ENCODE assay signal across 23 cellular contexts in genomic region chr11:134404485-134405341, GRCh38. TPM values are rescaled to one million over a fixed set of nuclear protein-coding genes. Genes with fewer than 3 reads are reported as not detected.
"Had no signal": no experiment of that assay in that cellular context is flagged by ENCODE, and none has a peak within 500 bp of the region (broad histone marks: within the 10 kb centered on the region; RNA-seq: fewer than 3 reads in every experiment).

No MANE protein-coding gene starts in this region.

- H3K27me3 ChIP-seq: right atrium auricular region had no signal

- H3K4me3 ChIP-seq: esophagus squamous epithelium, gastroesophageal sphincter, left ventricle myocardium inferior, lung, right atrium auricular region, tibial nerve had no signal

- H3K36me3 Mint-ChIP-seq: stimulated activated memory B cell treated with anti-CD40 and anti-IgM and Interleukin-4, amounts not matched to agents 10 μg/mL and 1 μg/mL and 100 μg/mL, for 72 hours had no signal

- H3K36me3 ChIP-seq: esophagus squamous epithelium, gastroesophageal sphincter, left ventricle myocardium inferior, neutrophil, right atrium auricular region had no signal

- ATAC-seq: gastroesophageal sphincter; left cardiac atrium; stimulated activated memory B cell treated with anti-CD40 and anti-IgM and Interleukin-4, amounts not matched to agents 10 μg/mL and 1 μg/mL and 100 μg/mL, for 72 hours had no signal

- H3K9me3 Mint-ChIP-seq: dendritic cell treated with granulocyte-macrophage colony-stimulating factor and Interleukin-4, amounts not matched to agents 40 ng/mL and 50 ng/mL, for 4 days; immature natural killer cell; stimulated activated naive CD8-positive, alpha-beta T cell treated with anti-CD3 and anti-CD28 coated beads, Interleukin-15, Interleukin-2, amounts not matched to agents 100 ng/mL and 50 ng/mL, for 24 hours had no signal

- DNase-seq: central memory CD4-positive, alpha-beta T cell; esophagus squamous epithelium; foreskin fibroblast; glutamatergic neuron; immature natural killer cell; left cardiac atrium; left ventricle myocardium inferior; mesenchymal stem cell; midbrain; nephron progenitor cell; small intestine; stimulated activated CD4-positive, alpha-beta T cell treated with anti-CD3 and anti-CD28 coated beads, Interleukin-4, amount 100 ng/mL, for 1 hour; stimulated activated CD8-positive, alpha-beta memory T cell treated with anti-CD3 and anti-CD28 coated beads, Interleukin-4, amount 100 ng/mL, for 48 hours had no signal

- H3K9me3 ChIP-seq: esophagus squamous epithelium, gastroesophageal sphincter, neutrophil, right atrium auricular region, tibial nerve had no signal

- H3K27ac Mint-ChIP-seq: dendritic cell treated with granulocyte-macrophage colony-stimulating factor and Interleukin-4, amounts not matched to agents 40 ng/mL and 50 ng/mL, for 4 days; nephron progenitor cell; stimulated activated memory B cell treated with anti-CD40 and anti-IgM and Interleukin-4, amounts not matched to agents 10 μg/mL and 1 μg/mL and 100 μg/mL, for 72 hours; stimulated activated naive CD8-positive, alpha-beta T cell treated with anti-CD3 and anti-CD28 coated beads, Interleukin-15, Interleukin-2, amounts not matched to agents 100 ng/mL and 50 ng/mL, for 24 hours had no signal

- H3K4me3 Mint-ChIP-seq: dendritic cell treated with granulocyte-macrophage colony-stimulating factor and Interleukin-4, amounts not matched to agents 40 ng/mL and 50 ng/mL, for 4 days; nephron progenitor cell; stimulated activated memory B cell treated with anti-CD40 and anti-IgM and Interleukin-4, amounts not matched to agents 10 μg/mL and 1 μg/mL and 100 μg/mL, for 72 hours; stimulated activated naive CD8-positive, alpha-beta T cell treated with anti-CD3 and anti-CD28 coated beads, Interleukin-15, Interleukin-2, amounts not matched to agents 100 ng/mL and 50 ng/mL, for 24 hours had no signal

- H3K4me1 ChIP-seq: esophagus squamous epithelium, gastroesophageal sphincter, left ventricle myocardium inferior, right atrium auricular region, tibial nerve had no signal

- H3K27ac ChIP-seq: esophagus squamous epithelium, gastroesophageal sphincter, left ventricle myocardium inferior, neutrophil, right atrium auricular region had no signal

RNA-seq across cellular contexts. Expression of gene B3GAT1, which starts 7.3 kb away (rescaled TPM):
- total RNA-seq: epithelial cell of proximal tubule, osteoblast had no signal
